ENCODE assay signal across 8 cellular contexts in the genomic region with DNA sequence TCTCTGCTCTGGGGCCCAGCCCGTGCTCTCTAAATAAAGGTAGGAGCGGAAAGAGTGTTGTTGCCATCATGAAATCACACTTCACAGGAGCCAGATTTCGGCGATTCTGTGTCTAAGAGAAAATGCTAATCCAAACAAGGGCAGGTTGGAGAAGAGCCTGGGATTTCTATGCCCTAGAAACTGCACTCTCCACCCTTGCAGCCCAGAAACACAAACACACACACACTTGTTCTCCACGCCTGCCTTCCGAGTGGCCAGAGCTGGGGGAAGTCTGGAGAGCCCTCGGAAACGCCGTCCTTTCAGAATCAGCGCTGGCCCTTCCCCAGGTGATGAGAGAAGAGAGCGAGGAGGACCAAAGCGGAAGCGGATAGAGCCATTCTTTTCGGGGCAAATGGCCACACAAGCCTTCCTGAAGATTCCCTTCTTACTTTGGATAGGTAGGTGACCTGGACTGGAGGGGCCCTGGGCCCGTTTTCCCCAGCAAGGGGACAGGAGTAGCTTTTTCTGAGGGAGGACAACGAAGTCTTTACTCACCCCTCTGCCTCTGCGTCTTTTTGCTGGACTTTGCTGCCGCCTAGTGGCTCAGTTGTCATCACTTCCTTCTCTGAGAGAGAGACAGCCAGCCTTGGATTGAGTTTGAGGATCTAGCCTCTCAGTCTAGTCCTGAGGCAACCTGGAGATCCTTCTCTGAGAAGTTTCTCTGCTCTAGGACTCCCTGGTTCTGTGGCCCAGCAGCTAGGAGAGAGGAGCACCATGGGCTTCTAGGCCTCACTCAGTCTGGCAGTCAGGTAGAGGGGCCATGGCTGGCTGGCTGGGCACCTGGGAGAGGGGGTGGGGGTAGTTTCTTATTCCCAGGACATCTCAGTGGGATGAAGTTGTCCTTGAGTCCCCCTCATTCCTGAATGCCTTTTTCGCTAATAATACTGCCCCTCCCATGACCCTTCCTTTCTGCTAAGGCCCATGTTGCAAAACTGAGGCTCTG. TPM values are rescaled to one million over a fixed set of nuclear protein-coding genes. Genes with fewer than 3 reads are reported as not detected.
DNase-seq lines count a peak whose midpoint lies in the region; ATAC-seq and TF ChIP-seq lines count a peak whose summit lies in the region.

No MANE protein-coding gene starts in this region.

- peak; percentile 88 for DNase-seq in A673 (ENCODE audit: low spot score)
- peak; percentile 68 for DNase-seq in HuH-7.5 (ENCODE audit: low spot score)
- peak; percentile 92 for DNase-seq in PC-3
- DNase-seq in activated T-cell treated with anti-CD3 and anti-CD28 coated beads, Interleukin-2, amount 50 U/mL, for 24 hours, result peak; percentile 85
- DNase-seq in esophagus squamous epithelium (lab: John Stamatoyannopoulos, UW), result no peak
- peak; percentile 91 for DNase-seq in myocyte (ENCODE audit: low read depth)
- DNase-seq in stimulated activated CD8-positive, alpha-beta memory T cell treated with anti-CD3 and anti-CD28 coated beads, Interleukin-7, amount 100 ng/mL, for 1 hour (ENCODE audit: low read depth in 2 of 2), result peak; percentile 59 to 68

- H3K9me3 ChIP-seq in A673 (ENCODE audit: low read depth, low read length, poor library complexity, severe bottlenecking), result no peaks in the 10 kb centered on the region
- H3K9me3 ChIP-seq in PC-3 (ENCODE audit: low read length), result no peaks in the 10 kb centered on the region
- H3K9me3 ChIP-seq in esophagus squamous epithelium, result no peaks in the 10 kb centered on the region

- H3K27ac Mint-ChIP-seq in activated T-cell treated with anti-CD3 and anti-CD28 coated beads, Interleukin-2, amount 50 U/mL, for 24 hours, result no peak overlapping the region

- H3K27ac ChIP-seq in A673 (ENCODE audit: low read depth, low read length, poor library complexity, severe bottlenecking) (no peak overlapping the region), PC-3 (ENCODE audit: low read length) (no peak overlapping the region), esophagus squamous epithelium (peak overlapping the region; percentile 55 to 85 (median 84))

- CTCF ChIA-PET in A673 (lab: Charles Lee) (interaction anchor here (0.5 to 1.9 kb wide), 10 partner anchors 38 to 412 kb away, joined by 3 to 42 read pairs (median 4); partner anchors contain the start of gene SENP8), PC-3 (lab: Charles Lee) (interaction anchor here (0.6 to 1.0 kb wide), 3 partner anchors 245 to 408 kb away, joined by 3 read pairs; no protein-coding TSS in a partner anchor)

- H4K20me1 ChIP-seq in PC-3 (ENCODE audit: low read length), result no peaks in the 10 kb centered on the region

- peak overlapping the region; percentile 86 for H3K4me2 ChIP-seq in PC-3 (ENCODE audit: low read length)

- intact Hi-C loops in A673 (cut with micrococcal nuclease; ENCODE audit: unreplicated experiment), result loop anchor here (1.0 to 5.0 kb wide), 4 partner anchors 354 to 707 kb away; no protein-coding TSS in a partner anchor
- intact Hi-C loops in PC-3 (cut with micrococcal nuclease), result loop anchor here (1.0 to 10.0 kb wide), 4 partner anchors 321 to 411 kb away; no protein-coding TSS in a partner anchor
- intact Hi-C loops in esophagus squamous epithelium (cut with DNase I), result loop anchor here (10.0 kb wide), 1 partner anchor 351 kb away; no protein-coding TSS in a partner anchor

- H3K4me1 ChIP-seq in A673 (ENCODE audit: insufficient read depth, low read length, poor library complexity, severe bottlenecking) (peaks cover 5% of the 10 kb centered on the region), PC-3 (ENCODE audit: insufficient read depth, low read length) (peaks cover 12% of the 10 kb centered on the region), esophagus squamous epithelium (peaks cover 0 to 30% (median 13%) of the 10 kb centered on the region in 3 donors)

- no peaks in the 10 kb centered on the region for H3F3A ChIP-seq in PC-3 (ENCODE audit: low read length, unreplicated experiment)

- H3K36me3 ChIP-seq in A673 (ENCODE audit: insufficient read depth, low read length, poor library complexity, severe bottlenecking), result no peaks in the 10 kb centered on the region
- H3K36me3 ChIP-seq in PC-3 (ENCODE audit: low read depth, low read length), result no peaks in the 10 kb centered on the region
- no peaks in the 10 kb centered on the region for H3K36me3 ChIP-seq in esophagus squamous epithelium

- 2 to 3% methylated on average over 17 to 18 of the region's 19 CpGs for WGBS in esophagus squamous epithelium, 2 donors

- POLR2A ChIA-PET in A673 (lab: Charles Lee; ENCODE audit: low non-redundant PET) (no interaction called here), PC-3 (lab: Charles Lee; ENCODE audit: unreplicated experiment) (no interaction called here)

- TF ChIP-seq POLR2A in esophagus squamous epithelium (IDR thresholded peaks at IDR 0.05), result no peak

- no peaks in the 10 kb centered on the region for H3K9me2 ChIP-seq in PC-3 (replicated peaks; ENCODE audit: low read length)

- no peaks in the 10 kb centered on the region for H3K27me3 Mint-ChIP-seq in activated T-cell treated with anti-CD3 and anti-CD28 coated beads, Interleukin-2, amount 50 U/mL, for 24 hours

- peak overlapping the region; percentile 31 for H3K9ac ChIP-seq in PC-3 (ENCODE audit: low read length)

- ATAC-seq in GM18858 (IDR thresholded peaks at IDR 0.05; ENCODE audit: unreplicated experiment) (peak; percentile 53), PC-3 (peak; percentile 94)

- H3K36me3 Mint-ChIP-seq in activated T-cell treated with anti-CD3 and anti-CD28 coated beads, Interleukin-2, amount 50 U/mL, for 24 hours (ENCODE audit: low read depth), result no peaks in the 10 kb centered on the region

- peak overlapping the region; percentile 69 for H3K4me3 Mint-ChIP-seq in activated T-cell treated with anti-CD3 and anti-CD28 coated beads, Interleukin-2, amount 50 U/mL, for 24 hours

- H3K4me3 ChIP-seq in A673 (ENCODE audit: low read depth, low read length, poor library complexity, severe bottlenecking) (peak overlapping the region; percentile 50), PC-3 (ENCODE audit: low read length) (peak overlapping the region; percentile 73), esophagus squamous epithelium (peak overlapping the region; percentile 32 to 74 (median 56))

- TF ChIP-seq CTCF in A673 (conservative IDR thresholded peaks at IDR 0.05; ENCODE audit: low read depth, low read length), result peak; percentile 88
- peak; percentile 93 for TF ChIP-seq CTCF in PC-3 (conservative IDR thresholded peaks at IDR 0.05; ENCODE audit: low read depth, low read length)
- peak; percentile 79 to 91 (median 83) for TF ChIP-seq CTCF in esophagus squamous epithelium (IDR thresholded peaks at IDR 0.05)

- H2AFZ ChIP-seq in PC-3 (ENCODE audit: low read length), result peak overlapping the region; percentile 89

- H3K9me3 Mint-ChIP-seq in activated T-cell treated with anti-CD3 and anti-CD28 coated beads, Interleukin-2, amount 50 U/mL, for 24 hours, result no peaks in the 10 kb centered on the region

- H3K79me2 ChIP-seq in PC-3 (ENCODE audit: low read length), result no peaks in the 10 kb centered on the region

- BruUV-seq in A673 (replicated peaks; lab: Mats Ljungman, UMichigan), result no TSS peak
- BruUV-seq in PC-3 (replicated peaks; lab: Mats Ljungman, UMichigan), result no TSS peak

- H3K4me1 Mint-ChIP-seq in activated T-cell treated with anti-CD3 and anti-CD28 coated beads, Interleukin-2, amount 50 U/mL, for 24 hours (ENCODE audit: low read depth), result peaks cover 4% of the 10 kb centered on the region

- H3K27me3 ChIP-seq in A673 (replicated peaks; ENCODE audit: insufficient read depth, low read depth, low read length, poor library complexity) (no peaks in the 10 kb centered on the region), PC-3 (ENCODE audit: low read length) (no peaks in the 10 kb centered on the region), esophagus squamous epithelium (no peaks in the 10 kb centered on the region)

RNA-seq across cellular contexts. Expression of gene SENP8, which starts 37.7 kb away (rescaled TPM):
- total RNA-seq in A673 (2021) (2.0 and 2.8 TPM in 2 replicates), PC-3 (2014; rRNA removed) (1.2 and 4.2 TPM in 2 replicates), esophagus squamous epithelium (1 to 10 TPM; 1.5 to 2.8 (median 1.8) TPM), myocyte (2.1 and 3.2 TPM in 2 replicates)
- 1.7 TPM for polyA plus RNA-seq in myocyte (2012)

RNA-seq across cellular contexts. Expression of gene MYO9A, which starts 38.0 kb away (rescaled TPM):
- total RNA-seq in A673 (2021) (26.3 and 30.1 TPM in 2 replicates), PC-3 (2014; rRNA removed) (14.3 and 18.3 TPM in 2 replicates), esophagus squamous epithelium (10 to 100 TPM; 18.2 to 62.0 (median 35.0) TPM), myocyte (21.2 and 22.1 TPM in 2 replicates)
- 5.5 TPM for polyA plus RNA-seq in myocyte (2012)

RNA-seq across cellular contexts. Expression of gene GRAMD2A, which starts 41.7 kb away (rescaled TPM):
- total RNA-seq in A673 (2021), result 0.20 and 0.43 TPM in 2 replicates
- total RNA-seq in PC-3 (2014; rRNA removed), result 0.07 TPM in 1 of 2 replicates, not detected in the other
- total RNA-seq in esophagus squamous epithelium, result 1 to 10 TPM; 1.2 to 8.0 (median 3.7) TPM
- not detected in 2 replicates for total RNA-seq in myocyte
- polyA plus RNA-seq in myocyte (2012), result 0.10 TPM

Comparison
In these comparisons a context has a peak if more than half of its experiments do, and no peak if none do; other contexts are left out.
1. H3K27ac ChIP-seq: peak in esophagus squamous epithelium (4 of 4); none in A673 (single experiment) and PC-3 (single experiment).
2. Peak in every context shown above with its lines, with median percentiles within 50 percentile points of each other: H3K4me3 ChIP-seq and CTCF ChIP-seq.